ENCODE assay signal across 8 cellular contexts in the genomic region with DNA sequence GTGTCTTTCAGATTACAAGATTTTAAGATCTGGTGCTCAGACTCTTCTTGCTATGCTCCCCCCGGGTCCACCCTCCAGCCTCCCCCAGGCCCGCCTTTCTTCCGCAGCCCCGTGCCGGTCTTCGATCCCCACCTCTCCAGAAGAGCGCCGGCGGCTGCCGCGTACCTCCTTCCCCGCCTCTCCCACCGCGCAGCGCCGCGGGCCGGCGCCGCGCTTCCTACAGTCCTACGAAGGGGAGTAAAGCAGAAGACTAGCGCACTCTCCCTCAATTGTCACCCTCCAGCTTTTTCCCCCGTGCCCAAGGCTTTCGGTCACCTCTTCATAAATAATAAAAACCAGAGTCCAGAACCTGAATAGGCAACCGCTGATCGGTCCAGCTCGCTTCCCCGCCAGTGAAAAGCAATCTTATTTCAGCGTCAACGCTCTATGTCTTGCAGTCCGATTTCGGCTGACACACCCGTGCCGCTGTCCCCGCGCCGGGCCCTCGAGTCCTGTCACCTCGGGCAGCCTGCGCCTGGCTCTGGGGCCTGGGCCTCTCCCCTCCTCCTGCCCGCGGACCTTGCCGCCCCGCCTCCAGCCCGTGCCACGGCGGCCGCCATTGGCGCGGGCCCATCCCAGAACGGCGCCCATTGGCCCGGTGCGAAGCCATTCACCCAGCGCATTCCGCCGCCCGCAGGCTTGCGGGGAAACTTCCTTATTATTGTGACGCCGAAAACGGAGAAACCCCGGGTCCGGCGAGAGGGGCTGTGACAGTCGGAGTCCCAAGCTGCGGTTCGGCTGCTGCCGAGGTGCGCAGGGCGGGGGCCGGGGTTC. TPM values are rescaled to one million over a fixed set of nuclear protein-coding genes. Genes with fewer than 3 reads are reported as not detected.
DNase-seq lines count a peak whose midpoint lies in the region; ATAC-seq and TF ChIP-seq lines count a peak whose summit lies in the region.

A gene (plus strand): TSS at position 694 of the 813 bp plus-strand sequence. CDS start 13,344 bp downstream, outside the sequence.

- POLR2A ChIA-PET in activated naive CD8-positive, alpha-beta T cell treated with anti-CD3 and anti-CD28 coated beads, Interleukin-2, amount 10 ng/mL, durations not matched to agents 7 days and 5 days (lab: Charles Lee): interaction anchor here (0.5 to 3.5 kb wide), 2 partner anchors 11 to 22 kb away, joined by 6 to 36 read pairs; no protein-coding TSS in a partner anchor

- intact Hi-C loops in head of caudate nucleus (cut with DNase I) (loop anchor here (5.0 to 10.0 kb wide), 2 partner anchors 70 to 523 kb away; a partner anchor contains a TSS), ovary (cut with DNase I) (no loop called here)

- peaks cover 15% of the 10 kb centered on the region for H3K36me3 Mint-ChIP-seq in activated naive CD8-positive, alpha-beta T cell treated with anti-CD3 and anti-CD28 coated beads, Interleukin-2, amount 10 ng/mL, durations not matched to agents 7 days and 5 days

- H3K27ac ChIP-seq in ovary (peak within 1 kb of the TSS; percentile 92), thoracic aorta (peak within 1 kb of the TSS; percentile 93 to 95)

- H3K27me3 Mint-ChIP-seq in activated naive CD8-positive, alpha-beta T cell treated with anti-CD3 and anti-CD28 coated beads, Interleukin-2, amount 10 ng/mL, durations not matched to agents 7 days and 5 days: peaks cover 10% of the 10 kb centered on the region

- no peak for TF ChIP-seq EP300 in ovary (IDR thresholded peaks at IDR 0.05)

- H3K4me3 Mint-ChIP-seq in activated naive CD8-positive, alpha-beta T cell treated with anti-CD3 and anti-CD28 coated beads, Interleukin-2, amount 10 ng/mL, durations not matched to agents 7 days and 5 days: peak within 1 kb of the TSS; percentile 97

- H3K9me3 Mint-ChIP-seq in activated naive CD8-positive, alpha-beta T cell treated with anti-CD3 and anti-CD28 coated beads, Interleukin-2, amount 10 ng/mL, durations not matched to agents 7 days and 5 days: no peaks in the 10 kb centered on the region

- peaks cover 28% of the 10 kb centered on the region for H3K4me1 Mint-ChIP-seq in activated naive CD8-positive, alpha-beta T cell treated with anti-CD3 and anti-CD28 coated beads, Interleukin-2, amount 10 ng/mL, durations not matched to agents 7 days and 5 days

- peak within 1 kb of the TSS; percentile 92 for H3K4me3 ChIP-seq in ovary
- peak within 1 kb of the TSS; percentile 90 for H3K4me3 ChIP-seq in thoracic aorta

- peak; percentile 97 for ATAC-seq in HG02610 (IDR thresholded peaks at IDR 0.05; ENCODE audit: unreplicated experiment)
- peak; percentile 94 for ATAC-seq in activated naive CD8-positive, alpha-beta T cell treated with anti-CD3 and anti-CD28 coated beads, Interleukin-2, amount 10 ng/mL, durations not matched to agents 7 days and 5 days (ENCODE audit: low read depth)
- peak; percentile 92 for ATAC-seq in thoracic aorta (ENCODE audit: insufficient number of reproducible peaks, low FRiP score, low read depth)

- 0 to 1% (median 1%) methylated on average over 44 to 73 of the region's 73 CpGs for WGBS in ovary, 3 donors

- H3K27ac Mint-ChIP-seq in activated naive CD8-positive, alpha-beta T cell treated with anti-CD3 and anti-CD28 coated beads, Interleukin-2, amount 10 ng/mL, durations not matched to agents 7 days and 5 days: peak within 1 kb of the TSS; percentile 85

- no peaks in the 10 kb centered on the region for H3K9me3 ChIP-seq in ovary
- no peaks in the 10 kb centered on the region for H3K9me3 ChIP-seq in thoracic aorta

- TF ChIP-seq CTCF in GM10266 (IDR thresholded peaks at IDR 0.05; ENCODE audit: control insufficient read depth, insufficient read depth, low read depth, missing control alignments) (no peak), ovary (IDR thresholded peaks at IDR 0.05) (no peak), thoracic aorta (IDR thresholded peaks at IDR 0.05) (no peak)

- H3K36me3 ChIP-seq in ovary (no peaks in the 10 kb centered on the region), thoracic aorta (no peaks in the 10 kb centered on the region)

- DNase-seq in GM10266 (ENCODE audit: extremely low spot score) (peak; percentile 94), NCI-H1092 (lab: John Stamatoyannopoulos, UW) (peak; percentile 79), SW 1271 (lab: John Stamatoyannopoulos, UW) (peak; percentile 31 to 64), head of caudate nucleus (peak; percentile 79 to 97 (median 94)), ovary (peak; percentile 86 to 95 (median 91)), thoracic aorta (ENCODE audit: low spot score) (peak; percentile 71)
- DNase-seq in activated naive CD8-positive, alpha-beta T cell treated with anti-CD3 and anti-CD28 coated beads, Interleukin-2, amount 10 ng/mL, durations not matched to agents 7 days and 5 days: peak; percentile 92

- no peak for TF ChIP-seq POLR2A in ovary (IDR thresholded peaks at IDR 0.05)

- H3K27me3 ChIP-seq in ovary (no peaks in the 10 kb centered on the region), thoracic aorta (replicated peaks; ENCODE audit: insufficient read depth) (no peaks in the 10 kb centered on the region)

- H3K4me1 ChIP-seq in ovary (ENCODE audit: insufficient read depth): peaks cover 3% of the 10 kb centered on the region
- peaks cover 8 to 23% of the 10 kb centered on the region in 2 donors for H3K4me1 ChIP-seq in thoracic aorta (ENCODE audit: control insufficient read depth in 1 of 2, low read depth in 2 of 2)

RNA-seq across cellular contexts. Expression of the gene that starts here (rescaled TPM):
- total RNA-seq in activated naive CD8-positive, alpha-beta T cell treated with anti-CD3 and anti-CD28 coated beads, Interleukin-2, amount 10 ng/mL, durations not matched to agents 7 days and 5 days: 10 to 100 TPM; 42.9 to 47.3 TPM
- total RNA-seq in ovary (10 to 100 TPM; 22.2 to 30.9 (median 24.9) TPM), thoracic aorta (10 to 100 TPM; 34.5 to 51.4 TPM)
- 10 to 100 TPM; 10.3 to 23.8 TPM for polyA plus RNA-seq in ovary

Comparison
In these comparisons a context has a peak if more than half of its experiments do, and no peak if none do; other contexts are left out.
1. Peak in every context shown above with its lines: DNase-seq, ATAC-seq, H3K4me3 ChIP-seq and H3K27ac ChIP-seq.